15 cellular contexts compared by ENCODE assay signal in the genomic region with DNA sequence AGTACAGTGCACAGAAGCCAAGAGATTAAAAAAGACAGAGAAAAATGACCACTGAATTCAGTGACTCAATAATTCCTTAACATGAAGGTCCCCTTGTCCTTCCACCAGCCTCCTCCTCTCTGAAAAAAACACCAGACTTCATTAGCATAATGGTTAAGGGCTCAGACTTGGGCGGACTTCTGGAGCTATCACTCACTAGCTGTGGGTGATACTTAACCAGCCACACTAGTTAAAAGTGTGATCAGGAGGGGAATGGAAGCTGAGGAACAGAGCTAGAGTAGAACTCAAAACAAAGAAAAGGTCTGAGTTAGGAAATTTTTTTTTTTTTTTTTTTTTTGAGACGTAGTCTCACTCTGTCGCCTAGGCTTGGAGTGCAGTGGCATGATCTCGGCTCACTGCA. TPM values are rescaled to one million over a fixed set of nuclear protein-coding genes. Genes with fewer than 3 reads are reported as not detected.
A peak's percentile ranks its signal among the peaks of the same experiment; 100 is the strongest.
DNase-seq lines count a peak whose midpoint lies in the region; ATAC-seq, FAIRE-seq and TF ChIP-seq lines count a peak whose summit lies in the region.
"Had no signal": no experiment of that assay in that cellular context is flagged by ENCODE, and none has a peak within 500 bp of the region (broad histone marks: within the 10 kb centered on the region; RNA-seq: fewer than 3 reads in every experiment).

No MANE protein-coding gene starts in this region.

- H3K9me3 ChIP-seq in astrocyte (ENCODE audit: insufficient read depth, low read depth, low read length) (no peaks in the 10 kb centered on the region), vagina (no peaks in the 10 kb centered on the region), WERI-Rb-1 (ENCODE audit: severe bottlenecking) (no peaks in the 10 kb centered on the region)
- H3K9me3 ChIP-seq: SJCRH30 had no signal

- intact Hi-C loops in vagina (cut with DNase I), result no loop called here

- H2AFZ ChIP-seq in astrocyte (ENCODE audit: low read depth, low read length), result no peak overlapping the region

- peaks cover 63% of the 10 kb centered on the region for H4K20me1 ChIP-seq in astrocyte (ENCODE audit: insufficient read depth, low read length)

- no peak overlapping the region for H3K4me3 Mint-ChIP-seq in astrocyte (ENCODE audit: unreplicated experiment)
- H3K4me3 Mint-ChIP-seq in nephron, result no peak overlapping the region

- H3K27me3 Mint-ChIP-seq in astrocyte (ENCODE audit: low read depth, unreplicated experiment), result no peaks in the 10 kb centered on the region
- H3K27me3 Mint-ChIP-seq in nephron (ENCODE audit: low read depth), result no peaks in the 10 kb centered on the region

- peaks cover 69% of the 10 kb centered on the region for H3K79me2 ChIP-seq in astrocyte (ENCODE audit: insufficient read depth, low read length)

- in situ Hi-C loops in Caki2 (cut with HindIII; ENCODE audit: low pct_unique_long_range_greater_than_20kb, low sequenced_read_pairs), result no loop called here

- H3K27me3 ChIP-seq in astrocyte (ENCODE audit: insufficient read depth, low read length) (no peaks in the 10 kb centered on the region), vagina (no peaks in the 10 kb centered on the region), WERI-Rb-1 (ENCODE audit: insufficient read depth, low read depth, severe bottlenecking) (no peaks in the 10 kb centered on the region)
- H3K27me3 ChIP-seq: SJCRH30 had no signal

- H3K27ac ChIP-seq in astrocyte (ENCODE audit: low read depth, low read length) (no peak overlapping the region), vagina (no peak overlapping the region), WERI-Rb-1 (no peak overlapping the region)
- H3K27ac ChIP-seq: SJCRH30, VCaP had no signal

- peaks cover 22% of the 10 kb centered on the region for H3K4me1 ChIP-seq in astrocyte (ENCODE audit: insufficient read depth, low read length)
- peaks cover 63% of the 10 kb centered on the region for H3K4me1 ChIP-seq in vagina
- H3K4me1 ChIP-seq: SJCRH30 had no signal

- H3K4me3 ChIP-seq in NB4 (ENCODE audit: low read depth, low read length) (no peak overlapping the region), astrocyte (ENCODE audit: insufficient read depth, low read depth, low read length) (no peak overlapping the region), vagina (no peak overlapping the region), WERI-Rb-1 (ENCODE audit: low read depth, low read length) (no peak overlapping the region)
- H3K4me3 ChIP-seq: SJCRH30 had no signal

- no peaks in the 10 kb centered on the region for H3K36me3 Mint-ChIP-seq in astrocyte (ENCODE audit: low read depth, unreplicated experiment)
- no peaks in the 10 kb centered on the region for H3K36me3 Mint-ChIP-seq in nephron (ENCODE audit: low read depth)

- peak overlapping the region; percentile 55 for H3K4me2 ChIP-seq in astrocyte (ENCODE audit: low read length)

- no peak for ATAC-seq in HG02840 (IDR thresholded peaks at IDR 0.05; ENCODE audit: low FRiP score, unreplicated experiment)

- DNase-seq in Caki2 (ENCODE audit: low read depth), result peak; percentile 55
- DNase-seq in NB4 (ENCODE audit: low read depth), result peak; percentile 16
- DNase-seq in astrocyte (ENCODE audit: low read depth), result peak; percentile 71
- DNase-seq in vagina (ENCODE audit: extremely low spot score in 2 of 2), result no peak
- DNase-seq in WERI-Rb-1, result no peak
- DNase-seq: aorta, HCEC 1CT, NCI-H1105 treated with DMSO at 0.1 percent for 48 hours, NCI-H345, posterior cingulate gyrus, SJCRH30 had no signal

- FAIRE-seq in astrocyte (lab: Jason Lieb, UNC), result no peak
- FAIRE-seq: colon had no signal

- H3K4me1 Mint-ChIP-seq in astrocyte (ENCODE audit: low read depth, unreplicated experiment) (peaks cover 28% of the 10 kb centered on the region), nephron (peaks cover 17% of the 10 kb centered on the region)

- TF ChIP-seq CTCF in NB4 (IDR thresholded peaks at IDR 0.05; ENCODE audit: low read depth, low read length), result no peak
- TF ChIP-seq CTCF in astrocyte (IDR thresholded peaks at IDR 0.05; ENCODE audit: insufficient read depth, low read depth, low read length), result no peak
- no peak for TF ChIP-seq CTCF in nephron (IDR thresholded peaks at IDR 0.05; ENCODE audit: unreplicated experiment in 3 of 3)
- TF ChIP-seq CTCF in vagina (IDR thresholded peaks at IDR 0.05), result no peak
- TF ChIP-seq CTCF in WERI-Rb-1 (IDR thresholded peaks at IDR 0.05; ENCODE audit: low read depth, low read length), result no peak

- H3K9me3 Mint-ChIP-seq in astrocyte (ENCODE audit: unreplicated experiment) (no peaks in the 10 kb centered on the region), nephron (no peaks in the 10 kb centered on the region)

- H3K27ac Mint-ChIP-seq in astrocyte (ENCODE audit: unreplicated experiment) (no peak overlapping the region), nephron (peak overlapping the region in 2 of 3 experiments; percentile 30 to 72)

- TF ChIP-seq POLR2A in NB4 (IDR thresholded peaks at IDR 0.05; ENCODE audit: extremely low read depth, insufficient read length) (no peak), vagina (IDR thresholded peaks at IDR 0.05) (no peak)

- H3K9ac ChIP-seq in astrocyte (ENCODE audit: low read length), result no peak overlapping the region

- H3K36me3 ChIP-seq in astrocyte (ENCODE audit: insufficient read depth, low read length) (no peaks in the 10 kb centered on the region), vagina (no peaks in the 10 kb centered on the region), WERI-Rb-1 (no peaks in the 10 kb centered on the region)

RNA-seq across cellular contexts. Expression of gene ZNF652, which starts 23.2 kb away (rescaled TPM):
- total RNA-seq in Caki2 (2014; rRNA removed; shearing (Covaris generic); ENCODE audit: low replicate concordance), result 19.7 and 24.4 TPM in 2 replicates
- total RNA-seq in astrocyte, result 24.3 and 26.8 TPM in 2 replicates
- total RNA-seq in vagina, result 42.7 TPM

Comparison
In these comparisons a context has a peak if more than half of its experiments do, and no peak if none do; other contexts are left out.
1. DNase-seq: peak in Caki2 (single experiment), NB4 (single experiment) and astrocyte (single experiment); none in vagina (0 of 2) and WERI-Rb-1 (single experiment).